ENCODE assay signal across 1 cellular context in the genomic region with DNA sequence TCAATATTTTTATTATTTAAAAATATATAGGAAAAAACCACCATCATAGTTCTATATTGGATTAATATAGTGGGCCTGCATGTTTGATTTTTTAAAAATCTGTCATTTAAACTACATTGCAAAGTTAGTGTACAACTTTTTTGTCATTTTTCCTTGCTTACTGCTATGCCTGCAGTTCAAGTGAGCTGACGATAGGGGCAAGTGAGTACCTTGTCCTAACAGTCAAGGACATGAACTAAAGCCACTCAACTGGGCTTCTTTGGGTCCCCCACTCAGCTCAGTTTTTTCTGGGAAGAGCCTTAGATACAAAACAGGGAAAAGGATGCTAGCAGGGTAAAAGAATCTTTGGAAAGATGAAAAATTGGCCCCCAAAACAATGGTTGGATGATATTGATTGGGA.
TF ChIP-seq lines count a peak whose summit lies in the region.

No MANE protein-coding gene starts in this region.

TF ChIP-seq in HepG2, 621 proteins besides CTCF, POLR2A, EP300 and RAD21 (continued from another document):
- TF ChIP-seq SMC3 (IDR thresholded peaks at IDR 0.05; ENCODE audit: low read length): peak; percentile 28; the same call in 1 of the 2 replicates
